8 cellular contexts compared by ENCODE assay signal in genomic region chr15:89496155-89497098, GRCh38.
DNase-seq lines count a peak whose midpoint lies in the region; ATAC-seq and TF ChIP-seq lines count a peak whose summit lies in the region.

RHCG (minus strand) TSS chr15:89496583; CDS start chr15:89496544, 39 bp downstream.

- DNase-seq in AG04449 (ENCODE audit: low read depth, low spot score), result no peak
- no peak for DNase-seq in WERI-Rb-1
- DNase-seq in germinal center (ENCODE audit: low spot score), result peak; percentile 20
- DNase-seq in activated gamma-delta T cell treated with Interleukin-2 at 50 U/mL for 16 hours, result no peak

- H3K4me1 ChIP-seq in neuron (ENCODE audit: insufficient read depth, low read length), result peaks cover 2% of the 10 kb centered on the region

- CTCF ChIA-PET in AG04449 (lab: Yijun Ruan, JAX), result interaction anchor here (2.1 kb wide), 1 partner anchor 53 kb away, joined by 6 read pairs; no protein-coding TSS in a partner anchor

- H2AFZ ChIP-seq in neuron (ENCODE audit: low read depth, low read length), result no peak within 1 kb of the TSS

- POLR2A ChIA-PET in AG04449 (lab: Yijun Ruan, JAX), result no interaction called here

- H3K36me3 ChIP-seq in WERI-Rb-1 (no peaks in the 10 kb centered on the region), neuron (ENCODE audit: insufficient read depth, low read length) (no peaks in the 10 kb centered on the region)

- H3K27ac ChIP-seq in WERI-Rb-1, result no peak within 1 kb of the TSS

- H3K4me3 ChIP-seq in AG04449 (ENCODE audit: low read depth, low read length), result peak within 1 kb of the TSS; percentile 20; the same call in 1 of the 2 replicates
- no peak within 1 kb of the TSS for H3K4me3 ChIP-seq in GM12875 (ENCODE audit: low read depth, low read length)
- H3K4me3 ChIP-seq in WERI-Rb-1 (ENCODE audit: low read depth, low read length), result no peak within 1 kb of the TSS
- H3K4me3 ChIP-seq in neuron (ENCODE audit: low read length), result peak within 1 kb of the TSS; percentile 2

- H3K9me3 ChIP-seq in WERI-Rb-1 (ENCODE audit: severe bottlenecking), result no peaks in the 10 kb centered on the region
- H3K9me3 ChIP-seq in neuron (ENCODE audit: low read length), result no peaks in the 10 kb centered on the region

- no peaks in the 10 kb centered on the region for H3K27me3 ChIP-seq in WERI-Rb-1 (ENCODE audit: insufficient read depth, low read depth, severe bottlenecking)
- peaks cover 57% of the 10 kb centered on the region for H3K27me3 ChIP-seq in neuron (ENCODE audit: insufficient read depth, low read length)

- TF ChIP-seq CTCF in AG04449 (IDR thresholded peaks at IDR 0.05; ENCODE audit: insufficient read depth, low read length, missing control alignments) (peak; percentile 20), GM12875 (IDR thresholded peaks at IDR 0.05; ENCODE audit: borderline replicate concordance, insufficient read depth, low read depth, low read length) (peak; percentile 38; the same call in 1 of the 2 replicates), WERI-Rb-1 (IDR thresholded peaks at IDR 0.05; ENCODE audit: low read depth, low read length) (peak; percentile 16; the same call in 1 of the 2 replicates)

- ATAC-seq in HG03354 (IDR thresholded peaks at IDR 0.05; ENCODE audit: poor library complexity, severe bottlenecking, unreplicated experiment) (no peak), GM21529 (IDR thresholded peaks at IDR 0.05; ENCODE audit: unreplicated experiment) (no peak)

Comparison
In these comparisons a context has a peak if more than half of its experiments do, and no peak if none do; other contexts are left out.
1. H3K4me3 ChIP-seq: peak in AG04449 (single experiment) and neuron (single experiment); none in GM12875 (single experiment) and WERI-Rb-1 (single experiment).
2. Peak in every context shown above with its lines, with median percentiles within 50 percentile points of each other: CTCF ChIP-seq.